ENCODE assay signal across 9 cellular contexts in the genomic region with DNA sequence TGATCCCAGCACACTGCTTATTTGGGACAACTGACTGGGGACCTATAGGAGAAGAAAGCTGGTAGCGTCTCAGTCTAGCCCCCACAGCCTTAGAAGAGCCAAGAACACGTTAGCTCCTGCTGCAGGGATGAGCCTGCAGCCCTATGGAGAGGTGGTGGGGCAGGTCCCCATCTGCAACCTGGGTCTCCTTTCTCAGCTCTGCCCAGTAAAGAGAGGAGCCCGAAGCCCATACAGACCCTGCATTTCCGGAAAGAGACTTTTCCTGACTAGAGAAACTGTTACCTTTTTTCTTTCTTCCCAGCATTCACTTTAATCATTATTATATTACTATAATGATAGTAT. TPM values are rescaled to one million over a fixed set of nuclear protein-coding genes. Genes with fewer than 3 reads are reported as not detected.
DNase-seq lines count a peak whose midpoint lies in the region; ATAC-seq and TF ChIP-seq lines count a peak whose summit lies in the region.
"Had no signal": no experiment of that assay in that cellular context is flagged by ENCODE, and none has a peak within 500 bp of the region (broad histone marks: within the 10 kb centered on the region; RNA-seq: fewer than 3 reads in every experiment).

No MANE protein-coding gene starts in this region.

- intact Hi-C loops in Right ventricle myocardium inferior (cut with DNase I) (loop anchor here (10.0 kb wide), 1 partner anchor 47 kb away; no protein-coding TSS in a partner anchor), cardiac septum (cut with DNase I) (loop anchor here (5.0 kb wide), 2 partner anchors 55 to 470 kb away; a partner anchor contains a TSS)

- POLR2A ChIA-PET in RWPE1 (lab: Yijun Ruan, JAX; ENCODE audit: low non-redundant PET), result no interaction called here

- no peak for DNase-seq in Right ventricle myocardium inferior (ENCODE audit: missing footprints)
- no peak for DNase-seq in cardiac septum (ENCODE audit: low spot score)
- DNase-seq in RWPE1 (ENCODE audit: low spot score), result no peak
- DNase-seq in fibroblast of the aortic adventitia (ENCODE audit: low read depth), result no peak
- DNase-seq in retinal pigment epithelial cell (ENCODE audit: low read depth), result no peak
- no peak for DNase-seq in CD1c-positive myeloid dendritic cell (ENCODE audit: extremely low spot score)
- no peak for DNase-seq in stimulated activated naive CD4-positive, alpha-beta T cell (lab: John Stamatoyannopoulos, UW)
- DNase-seq in NK-92 treated with Interleukin-12 subunit alpha and Interleukin-12 subunit beta, amount 100 ng/mL, for 24 hours (lab: John Stamatoyannopoulos, UW), result no peak

- H3K27ac ChIP-seq in RWPE1, result peak overlapping the region; percentile 74

- CTCF ChIA-PET in RWPE1 (lab: Yijun Ruan, JAX), result no interaction called here

- peak; percentile 25 for ATAC-seq in Right ventricle myocardium inferior

- TF ChIP-seq CTCF in RWPE1 (conservative IDR thresholded peaks at IDR 0.05; ENCODE audit: low read depth), result no peak
- TF ChIP-seq CTCF in fibroblast of the aortic adventitia (IDR thresholded peaks at IDR 0.05; ENCODE audit: insufficient read depth, low read length), result no peak
- TF ChIP-seq CTCF in retinal pigment epithelial cell (conservative IDR thresholded peaks at IDR 0.05; ENCODE audit: low read depth, low read length), result no peak

- H3K4me3 ChIP-seq in fibroblast of the aortic adventitia (ENCODE audit: low read depth, low read length) (peak overlapping the region; percentile 99), retinal pigment epithelial cell (ENCODE audit: low read length) (peak overlapping the region; percentile 100)

RNA-seq across cellular contexts. Expression of a gene that starts 0.8 kb away (rescaled TPM):
- total RNA-seq in Right ventricle myocardium inferior (29.3 TPM), cardiac septum (31.9 TPM), fibroblast of the aortic adventitia (ENCODE audit: low replicate concordance) (21.7 and 59.1 TPM in 2 replicates)

RNA-seq across cellular contexts. Expression of a gene that starts 32.0 kb away (rescaled TPM):
- not detected for total RNA-seq in Right ventricle myocardium inferior
- total RNA-seq in cardiac septum, result not detected
- not detected in 2 replicates for total RNA-seq in fibroblast of the aortic adventitia (ENCODE audit: low replicate concordance)
- total RNA-seq: dermis microvascular lymphatic vessel endothelial cell had no signal

RNA-seq across cellular contexts. Expression of a gene that starts 52.1 kb away (rescaled TPM):
- total RNA-seq in Right ventricle myocardium inferior, result 3.0 TPM
- total RNA-seq in cardiac septum, result 25.8 TPM
- total RNA-seq in fibroblast of the aortic adventitia (ENCODE audit: low replicate concordance), result 1.4 and 8.3 TPM in 2 replicates
